Comparison of ENCODE assay signal across 21 cellular contexts in the genomic region with DNA sequence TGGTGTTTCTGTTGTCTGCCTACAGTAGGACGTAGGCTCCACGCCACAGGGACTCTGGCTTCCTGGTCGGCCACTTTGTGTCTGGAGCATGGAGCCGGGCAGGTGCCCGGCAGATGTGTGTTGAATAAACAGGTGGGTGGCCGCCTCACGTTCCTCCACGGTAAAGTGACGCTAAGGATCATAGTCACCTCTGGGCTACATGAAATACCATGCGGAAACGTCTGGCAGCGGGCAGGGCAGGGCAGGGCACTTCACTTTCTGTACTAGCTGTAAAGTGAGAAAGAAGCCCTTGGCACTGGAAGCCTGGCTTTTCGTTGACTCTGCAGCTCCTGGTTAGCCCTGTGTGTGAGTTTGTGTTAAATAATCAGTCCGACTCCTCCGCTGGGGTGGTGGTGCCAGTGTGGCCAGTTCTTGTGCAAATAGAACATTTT. TPM values are rescaled to one million over a fixed set of nuclear protein-coding genes. Genes with fewer than 3 reads are reported as not detected.
DNase-seq lines count a peak whose midpoint lies in the region; ATAC-seq and TF ChIP-seq lines count a peak whose summit lies in the region.
"Had no signal": no experiment of that assay in that cellular context is flagged by ENCODE, and none has a peak within 500 bp of the region (broad histone marks: within the 10 kb centered on the region; RNA-seq: fewer than 3 reads in every experiment).

No MANE protein-coding gene starts in this region.

- H3K36me3 ChIP-seq in Peyer's patch: no peaks in the 10 kb centered on the region
- H3K36me3 ChIP-seq in mucosa of stomach (ENCODE audit: control insufficient read depth, insufficient read depth, low read length): no peaks in the 10 kb centered on the region
- H3K36me3 ChIP-seq: adrenal gland, cardiac muscle cell had no signal

- H3K4me3 ChIP-seq in Peyer's patch (no peak overlapping the region), mucosa of stomach (ENCODE audit: low read length) (no peak overlapping the region)
- H3K4me3 ChIP-seq: adrenal gland, cardiac muscle cell, esophagus muscularis mucosa, SK-N-MC had no signal

- H3K27me3 Mint-ChIP-seq in T-cell: no peaks in the 10 kb centered on the region
- H3K27me3 Mint-ChIP-seq: naive B cell had no signal

- H3K9ac ChIP-seq in mucosa of stomach (ENCODE audit: low read length): peak overlapping the region; percentile 30

- H3K4me1 ChIP-seq in Peyer's patch (peaks cover 0 to 9% (median 4%) of the 10 kb centered on the region in 4 donors), mucosa of stomach (ENCODE audit: control insufficient read depth, insufficient read depth, low read length) (peaks cover 31% of the 10 kb centered on the region)
- H3K4me1 ChIP-seq: adrenal gland had no signal

- CTCF ChIA-PET in T-cell (lab: Charles Lee): no interaction called here

- no peaks in the 10 kb centered on the region for H3K9me3 Mint-ChIP-seq in T-cell
- H3K9me3 Mint-ChIP-seq: activated T-helper 2 cell treated with anti-CD3 and anti-CD28 coated beads, Interferon-gamma antibody, Interleukin-2, Interleukin-4, amounts not matched to agents 10 μg/mL and 5 μg/mL and 100 μg/mL, durations not matched to agents 14 hours and 24 hours and 36 hours; HFFc6; naive B cell had no signal

- no peak for TF ChIP-seq CTCF in 22Rv1 (IDR thresholded peaks at IDR 0.05)
- TF ChIP-seq CTCF in Peyer's patch (IDR thresholded peaks at IDR 0.05): no peak

- ATAC-seq in HG03108 (IDR thresholded peaks at IDR 0.05; ENCODE audit: unreplicated experiment): no peak
- no peak for ATAC-seq in GM21447 (IDR thresholded peaks at IDR 0.05; ENCODE audit: unreplicated experiment)
- no peak for ATAC-seq in T-cell (replicated peaks in 1 of 4)
- ATAC-seq: left cardiac atrium had no signal

- no peak overlapping the region for H3K4me3 Mint-ChIP-seq in T-cell
- H3K4me3 Mint-ChIP-seq: HFFc6, naive B cell had no signal

- TF ChIP-seq POLR2A in Peyer's patch (IDR thresholded peaks at IDR 0.05): no peak

- H3K4me1 Mint-ChIP-seq in T-cell: peaks cover 0 to 7% (median 0%) of the 10 kb centered on the region in 3 donors

- H3K36me3 Mint-ChIP-seq in T-cell: peaks cover 13% of the 10 kb centered on the region

- H3K27ac ChIP-seq in 22Rv1: peak overlapping the region; percentile 67
- peak overlapping the region in 3 of 4 donors; percentile 49 to 81 (median 59) for H3K27ac ChIP-seq in Peyer's patch
- H3K27ac ChIP-seq: adrenal gland, cardiac muscle cell, esophagus muscularis mucosa, SK-N-MC had no signal

- no peaks in the 10 kb centered on the region for H3K9me3 ChIP-seq in Peyer's patch
- H3K9me3 ChIP-seq in mucosa of stomach (ENCODE audit: control insufficient read depth, low read length): no peaks in the 10 kb centered on the region
- H3K9me3 ChIP-seq: adrenal gland, esophagus muscularis mucosa had no signal

- DNase-seq in DMS153 treated with DMSO at 0.1 percent for 48 hours (lab: John Stamatoyannopoulos, UW; ENCODE audit: unreplicated experiment): peak; percentile 54
- DNase-seq in Peyer's patch: peak in 2 of 3 donors; percentile 82 to 83
- DNase-seq in kidney glomerular epithelial cell (lab: John Stamatoyannopoulos, UW): no peak
- DNase-seq in T-cell: no peak
- DNase-seq: activated CD4-positive, CD25-positive, alpha-beta regulatory T cell treated with anti-CD3 and anti-CD28 coated beads, Interleukin-2, amount 50 U/mL, for 72 hours; adrenal gland; HFFc6; Kasumi-1; left cardiac atrium; naive B cell; NCI-H1436 treated with DMSO at 0.1 percent for 48 hours; NCI-H526; T-helper 9 cell had no signal

- POLR2A ChIA-PET in T-cell (lab: Charles Lee): no interaction called here

- H3K27me3 ChIP-seq in Peyer's patch: no peaks in the 10 kb centered on the region
- no peaks in the 10 kb centered on the region for H3K27me3 ChIP-seq in mucosa of stomach (ENCODE audit: control insufficient read depth, insufficient read depth, low read length)
- H3K27me3 ChIP-seq: adrenal gland, cardiac muscle cell, esophagus muscularis mucosa had no signal

- no peak overlapping the region for H3K27ac Mint-ChIP-seq in T-cell
- H3K27ac Mint-ChIP-seq: activated T-helper 2 cell treated with anti-CD3 and anti-CD28 coated beads, Interferon-gamma antibody, Interleukin-2, Interleukin-4, amounts not matched to agents 10 μg/mL and 5 μg/mL and 100 μg/mL, durations not matched to agents 14 hours and 24 hours and 36 hours; HFFc6 had no signal

RNA-seq across cellular contexts. Expression of a gene that starts 52.4 kb away (rescaled TPM):
- 100 to 1,000 TPM in 1 of 4 donors, 10 to 100 TPM in 3; 16.5 to 102 (median 21.5) TPM for total RNA-seq in Peyer's patch
- total RNA-seq in T-cell: 10 to 100 TPM; 34.7 to 66.8 (median 58.7) TPM

Comparison
In these comparisons a context has a peak if more than half of its experiments do, and no peak if none do; other contexts are left out.
1. DNase-seq: peak in DMS153 treated with DMSO at 0.1 percent for 48 hours (single experiment) and Peyer's patch (2 of 3); none in kidney glomerular epithelial cell (single experiment) and T-cell (0 of 34).